In genomic region chr3:152873314-152873713, GRCh38 we compare ENCODE assay signal across 2 cellular contexts. TPM values are rescaled to one million over a fixed set of nuclear protein-coding genes. Genes with fewer than 3 reads are reported as not detected.
"Had no signal": no experiment of that assay in that cellular context is flagged by ENCODE, and none has a peak within 500 bp of the region (broad histone marks: within the 10 kb centered on the region; RNA-seq: fewer than 3 reads in every experiment).

No MANE protein-coding gene starts in this region.

RNA-seq across cellular contexts. Expression of gene P2RY1, which starts 38.4 kb away (rescaled TPM):
- total RNA-seq: HepG2, IMR-90 had no signal
- polyA plus RNA-seq: HepG2, IMR-90 had no signal
